Comparison of ENCODE assay signal across 14 cellular contexts in the genomic region with DNA sequence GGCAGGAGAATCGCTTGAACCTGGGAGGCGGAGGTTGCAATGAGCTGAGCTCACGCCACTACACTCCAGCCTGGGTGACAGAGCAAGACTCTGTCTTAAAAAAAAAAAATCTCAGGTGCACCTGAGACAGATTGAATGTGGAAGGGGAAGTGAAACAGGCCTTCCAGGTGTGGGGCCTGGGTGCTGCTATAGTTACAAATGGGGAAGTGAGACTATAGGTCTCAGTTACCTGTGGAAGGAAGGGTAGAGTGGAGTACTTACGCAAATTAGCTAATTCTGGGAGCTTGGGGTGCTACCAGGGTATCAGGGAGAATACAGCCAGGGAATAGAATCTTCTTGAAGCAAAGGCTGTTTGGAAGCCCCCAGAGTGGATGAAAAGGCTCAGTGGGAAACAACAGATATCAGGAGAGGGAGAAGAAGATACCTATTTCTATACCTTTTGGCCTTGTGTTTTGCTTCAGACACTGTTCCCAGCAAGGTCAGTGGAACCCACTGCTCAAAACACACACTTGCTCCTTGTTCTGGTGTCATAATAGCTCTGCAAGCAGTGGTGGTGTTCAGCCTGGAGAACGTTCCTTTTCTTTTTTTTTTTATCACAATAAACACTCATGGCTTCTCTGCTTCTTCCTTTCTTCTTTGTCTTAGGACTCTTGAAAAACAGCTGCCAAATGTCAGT. TPM values are rescaled to one million over a fixed set of nuclear protein-coding genes. Genes with fewer than 3 reads are reported as not detected.
DNase-seq lines count a peak whose midpoint lies in the region; ATAC-seq and TF ChIP-seq lines count a peak whose summit lies in the region.
"Had no signal": no experiment of that assay in that cellular context is flagged by ENCODE, and none has a peak within 500 bp of the region (broad histone marks: within the 10 kb centered on the region; RNA-seq: fewer than 3 reads in every experiment).

No MANE protein-coding gene starts in this region.

- H3K79me2 ChIP-seq in DND-41 (ENCODE audit: insufficient read depth, low read length): peaks cover 99% of the 10 kb centered on the region

- H3K36me3 ChIP-seq in DND-41 (ENCODE audit: insufficient read depth, low read length): peaks cover 99% of the 10 kb centered on the region

- ATAC-seq in DND-41 (ENCODE audit: insufficient read depth, low read depth) (no peak), HG02763 (IDR thresholded peaks at IDR 0.05; ENCODE audit: unreplicated experiment) (peak; percentile 87), HG03558 (IDR thresholded peaks at IDR 0.05; ENCODE audit: extremely low read depth, unreplicated experiment) (peak; percentile 84)
- ATAC-seq: HepG2; stimulated activated naive CD8-positive, alpha-beta T cell treated with anti-CD3 and anti-CD28 coated beads, Interleukin-15, amount 100 ng/mL, for 72 hours had no signal

- no peak overlapping the region; the same call in 1 of the 2 replicates for H3K9ac ChIP-seq in DND-41 (ENCODE audit: low read depth, low read length)

- H4K20me1 ChIP-seq in DND-41 (ENCODE audit: insufficient read depth, low read length): peaks cover 95% of the 10 kb centered on the region

- H3K4me2 ChIP-seq in DND-41 (ENCODE audit: insufficient read depth, low read length): peak overlapping the region; percentile 60

- no peak for TF ChIP-seq CTCF in DND-41 (IDR thresholded peaks at IDR 0.05; ENCODE audit: borderline replicate concordance, extremely low read depth, low read length, poor library complexity, severe bottlenecking)

- no peak overlapping the region for H2AFZ ChIP-seq in DND-41 (ENCODE audit: low read depth, low read length)

- peaks cover 94% of the 10 kb centered on the region for H3K4me1 ChIP-seq in DND-41 (ENCODE audit: insufficient read depth, low read length)

- H3K27me3 ChIP-seq in DND-41 (ENCODE audit: insufficient read depth, low read length, poor library complexity): no peaks in the 10 kb centered on the region

- H3K9me3 ChIP-seq in DND-41 (ENCODE audit: insufficient read depth, low read length, severe bottlenecking): no peaks in the 10 kb centered on the region

- DNase-seq in DND-41 (no peak), GM19240 (ENCODE audit: insufficient read length, low spot score) (peak; percentile 50), mesenteric fat pad (ENCODE audit: low spot score) (no peak), NCI-H748 treated with DMSO at 0.1 percent for 48 hours (lab: John Stamatoyannopoulos, UW) (no peak), HuH-7 (ENCODE audit: low spot score) (no peak)
- no peak for DNase-seq in activated CD4-positive, CD25-positive, alpha-beta regulatory T cell treated with anti-CD3 and anti-CD28 coated beads, Interleukin-2, amount 50 U/mL, for 72 hours
- DNase-seq: activated effector memory CD4-positive, alpha-beta T cell treated with Interleukin-2 at 50 U/mL for 16 hours; glutamatergic neuron; NCI-H446 treated with DMSO at 0.1 percent for 48 hours; stimulated activated naive CD8-positive, alpha-beta T cell treated with anti-CD3 and anti-CD28 coated beads, Interleukin-15, amount 100 ng/mL, for 72 hours; T1000 had no signal

- peak overlapping the region; percentile 59 for H3K27ac ChIP-seq in DND-41 (ENCODE audit: low read length)

- peak overlapping the region in 1 of 2 experiments; percentile 82; a peak in 2 of 4 replicates for H3K4me3 ChIP-seq in DND-41 (ENCODE audit: low read depth in 1 of 2, low read length in 2 of 2)

RNA-seq across cellular contexts. Expression of gene CD38, which starts 7.0 kb away (rescaled TPM):
- total RNA-seq in mesenteric fat pad: 30.4 TPM
- total RNA-seq: HepG2 had no signal
